ENCODE assay signal across 32 cellular contexts in genomic region chr14:73441286-73441685, GRCh38.
"Had no signal": no experiment of that assay in that cellular context is flagged by ENCODE, and none has a peak within 500 bp of the region (broad histone marks: within the 10 kb centered on the region; RNA-seq: fewer than 3 reads in every experiment).

No MANE protein-coding gene starts in this region.

- H3K36me3 Mint-ChIP-seq: activated naive CD8-positive, alpha-beta T cell treated with anti-CD3 and anti-CD28 coated beads for 36 hours; natural killer cell treated with Interleukin-12 subunit alpha and Interleukin-12 subunit beta and Interleukin-15 and Interleukin-18, amount 100 ng/mL, for 72 hours; stimulated activated effector memory CD8-positive, alpha-beta T cell treated with anti-CD3 and anti-CD28 coated beads, Interleukin-12 subunit alpha, Interleukin-12 subunit beta, amount 100 ng/mL, for 72 hours had no signal

- H3K9me3 ChIP-seq: adrenal gland, colonic mucosa, esophagus squamous epithelium, left ventricle myocardium inferior, upper lobe of left lung had no signal

- H3K4me1 ChIP-seq: colonic mucosa had no signal

- H3K4me3 Mint-ChIP-seq: activated CD4-positive, alpha-beta T cell treated with anti-CD3 and anti-CD28 coated beads, Interleukin-2, amount 10 ng/mL, durations not matched to agents 7 days and 5 days; activated CD8-positive, alpha-beta T cell treated with anti-CD3 and anti-CD28 coated beads for 36 hours; activated naive CD8-positive, alpha-beta T cell treated with anti-CD3 and anti-CD28 coated beads for 36 hours; activated T-cell treated with anti-CD3 and anti-CD28 coated beads, Interleukin-2, amount 50 U/mL, for 72 hours; brain; natural killer cell treated with Interleukin-12 subunit alpha and Interleukin-12 subunit beta and Interleukin-15 and Interleukin-18, amount 100 ng/mL, for 72 hours; stimulated activated effector memory CD8-positive, alpha-beta T cell treated with anti-CD3 and anti-CD28 coated beads, Interleukin-12 subunit alpha, Interleukin-12 subunit beta, amount 100 ng/mL, for 72 hours; stimulated activated naive CD8-positive, alpha-beta T cell treated with anti-CD3 and anti-CD28 coated beads, Interleukin-15, amount 100 ng/mL, for 72 hours; T-helper 1 cell treated with Interleukin-12 subunit alpha and Interleukin-12 subunit beta and Interleukin-4 antibody, amounts not matched to agents 30 μg/mL and 1 μg/mL, for 36 hours had no signal

- DNase-seq: activated CD4-positive, alpha-beta T cell treated with anti-CD3 and anti-CD28 coated beads, Interleukin-2, amount 10 ng/mL, durations not matched to agents 7 days and 5 days; activated CD4-positive, CD25-positive, alpha-beta regulatory T cell treated with anti-CD3 and anti-CD28 coated beads, Interleukin-2, amount 50 U/mL, for 72 hours; activated CD8-positive, alpha-beta T cell treated with anti-CD3 and anti-CD28 coated beads for 36 hours; activated naive CD4-positive, alpha-beta T cell; activated naive CD8-positive, alpha-beta T cell treated with anti-CD3 and anti-CD28 coated beads for 36 hours; activated T-cell treated with anti-CD3 and anti-CD28 coated beads, Interleukin-2, amount 50 U/mL, for 72 hours; adrenal gland; aorta; cerebellar nuclear complex; colonic mucosa; effector CD8-positive, alpha-beta T cell; esophagus squamous epithelium; foreskin melanocyte; islet precursor cell; left ventricle myocardium inferior; mesendoderm; stimulated activated CD4-positive, alpha-beta T cell treated with anti-CD3 and anti-CD28 coated beads, Interleukin-12 subunit alpha, Interleukin-12 subunit beta, amount 100 ng/mL, for 4 hours; stimulated activated CD4-positive, alpha-beta T cell treated with anti-CD3 and anti-CD28 coated beads, Interleukin-4, amount 100 ng/mL, for 1 hour; stimulated activated naive CD8-positive, alpha-beta T cell treated with anti-CD3 and anti-CD28 coated beads, Interleukin-15, amount 100 ng/mL, for 72 hours; substantia nigra; T-helper 9 cell; upper lobe of left lung; WERI-Rb-1 had no signal

- H3K4me3 ChIP-seq: adrenal gland, cardiac muscle cell, colonic mucosa, esophagus squamous epithelium, left ventricle myocardium inferior, lung, skin epidermis, upper lobe of left lung had no signal

- H3K27ac Mint-ChIP-seq: activated CD4-positive, alpha-beta T cell treated with anti-CD3 and anti-CD28 coated beads, Interleukin-2, amount 10 ng/mL, durations not matched to agents 7 days and 5 days; activated CD8-positive, alpha-beta T cell treated with anti-CD3 and anti-CD28 coated beads for 36 hours; activated naive CD8-positive, alpha-beta T cell treated with anti-CD3 and anti-CD28 coated beads for 36 hours; activated T-cell treated with anti-CD3 and anti-CD28 coated beads, Interleukin-2, amount 50 U/mL, for 72 hours; brain; natural killer cell treated with Interleukin-12 subunit alpha and Interleukin-12 subunit beta and Interleukin-15 and Interleukin-18, amount 100 ng/mL, for 72 hours; stimulated activated naive CD8-positive, alpha-beta T cell treated with anti-CD3 and anti-CD28 coated beads, Interleukin-15, amount 100 ng/mL, for 72 hours; T-helper 1 cell treated with Interleukin-12 subunit alpha and Interleukin-12 subunit beta and Interleukin-4 antibody, amounts not matched to agents 30 μg/mL and 1 μg/mL, for 36 hours had no signal

- H3K27me3 ChIP-seq: adrenal gland, cardiac muscle cell, colonic mucosa, esophagus squamous epithelium, upper lobe of left lung had no signal

- H3K36me3 ChIP-seq: adrenal gland, cardiac muscle cell, colonic mucosa, esophagus squamous epithelium, left ventricle myocardium inferior, upper lobe of left lung had no signal

- ATAC-seq: activated CD8-positive, alpha-beta T cell treated with anti-CD3 and anti-CD28 coated beads for 36 hours; activated T-cell treated with anti-CD3 and anti-CD28 coated beads, Interleukin-2, amount 50 U/mL, for 72 hours; natural killer cell treated with Interleukin-12 subunit alpha and Interleukin-12 subunit beta and Interleukin-15 and Interleukin-18, amount 100 ng/mL, for 72 hours; sciatic nerve; stimulated activated effector memory CD8-positive, alpha-beta T cell treated with anti-CD3 and anti-CD28 coated beads, Interleukin-12 subunit alpha, Interleukin-12 subunit beta, amount 100 ng/mL, for 72 hours; stimulated activated naive CD8-positive, alpha-beta T cell treated with anti-CD3 and anti-CD28 coated beads, Interleukin-15, amount 100 ng/mL, for 72 hours had no signal

- H3K27me3 Mint-ChIP-seq: activated CD4-positive, alpha-beta T cell treated with anti-CD3 and anti-CD28 coated beads, Interleukin-2, amount 10 ng/mL, durations not matched to agents 7 days and 5 days; activated CD8-positive, alpha-beta T cell treated with anti-CD3 and anti-CD28 coated beads for 36 hours; activated naive CD8-positive, alpha-beta T cell treated with anti-CD3 and anti-CD28 coated beads for 36 hours; brain; natural killer cell treated with Interleukin-12 subunit alpha and Interleukin-12 subunit beta and Interleukin-15 and Interleukin-18, amount 100 ng/mL, for 72 hours; stimulated activated naive CD8-positive, alpha-beta T cell treated with anti-CD3 and anti-CD28 coated beads, Interleukin-15, amount 100 ng/mL, for 72 hours had no signal

- H3K27ac ChIP-seq: adrenal gland, cardiac muscle cell, colonic mucosa, epithelial cell of prostate, esophagus squamous epithelium, left ventricle myocardium inferior, skin epidermis, upper lobe of left lung, WERI-Rb-1 had no signal

- H3K9me3 Mint-ChIP-seq: activated CD4-positive, alpha-beta T cell treated with anti-CD3 and anti-CD28 coated beads, Interleukin-2, amount 10 ng/mL, durations not matched to agents 7 days and 5 days; activated CD8-positive, alpha-beta T cell treated with anti-CD3 and anti-CD28 coated beads for 36 hours; activated naive CD8-positive, alpha-beta T cell treated with anti-CD3 and anti-CD28 coated beads for 36 hours; activated T-cell treated with anti-CD3 and anti-CD28 coated beads, Interleukin-2, amount 50 U/mL, for 72 hours; brain; natural killer cell treated with Interleukin-12 subunit alpha and Interleukin-12 subunit beta and Interleukin-15 and Interleukin-18, amount 100 ng/mL, for 72 hours; stimulated activated effector memory CD8-positive, alpha-beta T cell treated with anti-CD3 and anti-CD28 coated beads, Interleukin-12 subunit alpha, Interleukin-12 subunit beta, amount 100 ng/mL, for 72 hours; stimulated activated naive CD8-positive, alpha-beta T cell treated with anti-CD3 and anti-CD28 coated beads, Interleukin-15, amount 100 ng/mL, for 72 hours; T-helper 1 cell treated with Interleukin-12 subunit alpha and Interleukin-12 subunit beta and Interleukin-4 antibody, amounts not matched to agents 30 μg/mL and 1 μg/mL, for 36 hours had no signal
